In genomic region chr15:68229386-68230156, GRCh38 we compare ENCODE assay signal across 1 cellular context.
TF ChIP-seq lines count a peak whose summit lies in the region.

Gene CLN6, minus strand, starts transcription at chr15:68229728. Its CDS starts 144 bp downstream, at chr15:68229584.

TF ChIP-seq in HCT116, 20 proteins besides CTCF, POLR2A, EP300 and RAD21 (continued from another document):
- no peak for TF ChIP-seq ZBTB33 (IDR thresholded peaks at IDR 0.05; ENCODE audit: extremely low read depth, insufficient replicate concordance, low read length)
- TF ChIP-seq SIN3A (IDR thresholded peaks at IDR 0.05; ENCODE audit: low read depth): no peak; the same call in 1 of the 2 replicates
- peak; percentile 88 for TF ChIP-seq ZFX (IDR thresholded peaks at IDR 0.05)
- TF ChIP-seq ATF3 (IDR thresholded peaks at IDR 0.05): no peak
- no peak for TF ChIP-seq FOSL1 (IDR thresholded peaks at IDR 0.05; ENCODE audit: low read depth)
